Comparison of ENCODE assay signal across 8 cellular contexts in genomic region chr5:134758176-134758503, GRCh38. TPM values are rescaled to one million over a fixed set of nuclear protein-coding genes. Genes with fewer than 3 reads are reported as not detected.
DNase-seq lines count a peak whose midpoint lies in the region; ATAC-seq and TF ChIP-seq lines count a peak whose summit lies in the region.

No MANE protein-coding gene starts in this region.

- peak overlapping the region; percentile 94 for H2AFZ ChIP-seq in PC-9

- H3K36me3 ChIP-seq in PC-9 (ENCODE audit: low read depth), result 0 out of 2 replicates have a peak, but pooled peaks cover 4% of the 10 kb centered on the region

- no TSS peak for BruUV-seq in PC-9 (replicated peaks; lab: Mats Ljungman, UMichigan)

- no peaks in the 10 kb centered on the region for H3K27me3 ChIP-seq in PC-9 (ENCODE audit: insufficient read depth, low read depth)

- ATAC-seq in GM21786 (IDR thresholded peaks at IDR 0.05; ENCODE audit: unreplicated experiment), result peak; percentile 30
- ATAC-seq in HG03175 (IDR thresholded peaks at IDR 0.05; ENCODE audit: unreplicated experiment), result no peak
- no peak for ATAC-seq in HG02938 (IDR thresholded peaks at IDR 0.05; ENCODE audit: unreplicated experiment)

- CTCF ChIA-PET in PC-9 (lab: Charles Lee), result interaction anchor here (0.6 to 1.3 kb wide), 4 partner anchors 19 to 548 kb away, joined by 3 to 5 read pairs (median 3); no protein-coding TSS in a partner anchor

- peaks cover 17% of the 10 kb centered on the region for H3K4me1 ChIP-seq in PC-9 (replicated peaks; ENCODE audit: insufficient read depth)

- intact Hi-C loops in PC-9 (cut with micrococcal nuclease; ENCODE audit: unreplicated experiment), result no loop called here

- peak overlapping the region; percentile 98 for H3K4me2 ChIP-seq in PC-9

- no peaks in the 10 kb centered on the region for H3K9me3 ChIP-seq in PC-9 (ENCODE audit: insufficient read depth, low read depth)

- peaks cover 46% of the 10 kb centered on the region for H3K79me2 ChIP-seq in PC-9 (ENCODE audit: low read depth)

- H3K4me3 ChIP-seq in PC-9, result peak overlapping the region; percentile 97
- H3K4me3 ChIP-seq in fibroblast of mammary gland (ENCODE audit: control insufficient read depth, low read depth, low read length), result peak overlapping the region; percentile 92
- peak overlapping the region; percentile 97 for H3K4me3 ChIP-seq in retinal pigment epithelial cell (ENCODE audit: low read length)

- no peaks in the 10 kb centered on the region for H3F3A ChIP-seq in PC-9 (ENCODE audit: insufficient read depth, low read depth)

- H3K27ac ChIP-seq in PC-9, result no peak overlapping the region

- DNase-seq in PC-9 (no peak), fibroblast of mammary gland (ENCODE audit: low read depth) (no peak), retinal pigment epithelial cell (ENCODE audit: low read depth) (no peak), dermis blood vessel endothelial cell (no peak), HuH-7.5 (ENCODE audit: low spot score) (no peak)

- POLR2A ChIA-PET in PC-9 (lab: Charles Lee; ENCODE audit: unreplicated experiment), result interaction anchor here (0.7 to 0.9 kb wide), 2 partner anchors 9 to 292 kb away, joined by 3 to 9 read pairs; no protein-coding TSS in a partner anchor

- peaks cover 17% of the 10 kb centered on the region for H4K20me1 ChIP-seq in PC-9 (ENCODE audit: insufficient read depth)

- TF ChIP-seq CTCF in PC-9 (conservative IDR thresholded peaks at IDR 0.05) (no peak), fibroblast of mammary gland (conservative IDR thresholded peaks at IDR 0.05; ENCODE audit: control insufficient read depth, insufficient read depth, low read depth, low read length) (no peak), retinal pigment epithelial cell (conservative IDR thresholded peaks at IDR 0.05; ENCODE audit: low read depth, low read length) (no peak)

- no peaks in the 10 kb centered on the region for H3K9me2 ChIP-seq in PC-9 (ENCODE audit: insufficient read depth)

RNA-seq across cellular contexts. Expression of gene DDX46, which starts 0.4 kb away (rescaled TPM):
- total RNA-seq in PC-9 (2021) (76.5 and 79.8 TPM in 2 replicates), dermis blood vessel endothelial cell (21.8 and 31.7 TPM in 2 replicates)

RNA-seq across cellular contexts. Expression of gene CAMLG, which starts 19.8 kb away (rescaled TPM):
- total RNA-seq in PC-9 (2021) (24.4 and 28.0 TPM in 2 replicates), dermis blood vessel endothelial cell (32.3 and 47.1 TPM in 2 replicates)
